Comparison of ENCODE assay signal across 1 cellular context in genomic region chr13:108342369-108343289, GRCh38.
TF ChIP-seq lines count a peak whose summit lies in the region.

No MANE protein-coding gene starts in this region.

TF ChIP-seq in GM23338, 12 proteins besides CTCF, POLR2A, EP300 and RAD21 (continued from another document):
- no peak for TF ChIP-seq ZNF462 (CRISPR knock-in tag; IDR thresholded peaks at IDR 0.05)
- no peak for TF ChIP-seq EZH2phosphoT487 (IDR thresholded peaks at IDR 0.05; ENCODE audit: unreplicated experiment)
- no peak for TF ChIP-seq POLR2AphosphoS5 (IDR thresholded peaks at IDR 0.05; ENCODE audit: low read depth)
- TF ChIP-seq JUNB (IDR thresholded peaks at IDR 0.05; ENCODE audit: unreplicated experiment): no peak
- no peak for TF ChIP-seq ETS1 (IDR thresholded peaks at IDR 0.05)
- no peak for TF ChIP-seq ZNF114 (CRISPR knock-in tag; IDR thresholded peaks at IDR 0.05)
- no peak for TF ChIP-seq EZH2 (IDR thresholded peaks at IDR 0.05; ENCODE audit: low read depth, unreplicated experiment)
- no peak for TF ChIP-seq REST (IDR thresholded peaks at IDR 0.05; ENCODE audit: unreplicated experiment)
- no peak for TF ChIP-seq ZNF331 (CRISPR knock-in tag; IDR thresholded peaks at IDR 0.05; ENCODE audit: low read depth)
- no peak for TF ChIP-seq NANOG (IDR thresholded peaks at IDR 0.05; ENCODE audit: borderline replicate concordance)
